In the genomic region with DNA sequence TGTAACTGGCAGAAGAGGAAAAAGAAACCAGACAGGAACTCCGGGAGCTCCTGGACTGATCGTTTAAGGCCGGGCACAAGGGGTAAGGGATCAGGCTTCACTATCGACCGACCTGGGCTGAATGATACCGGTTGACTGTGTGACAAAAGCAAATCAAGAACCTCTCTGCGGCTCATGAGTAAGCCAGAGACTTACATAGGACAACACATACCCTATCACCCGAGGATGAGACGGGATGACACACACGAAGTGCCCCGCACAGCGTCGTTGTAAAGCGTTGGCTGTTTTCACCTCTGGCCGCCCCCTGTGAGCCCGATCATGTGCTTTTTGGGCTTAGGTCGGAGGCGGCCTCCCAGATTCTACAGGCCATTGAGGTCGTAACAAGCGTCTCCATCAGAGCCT, we compare ENCODE assay signal across 1 cellular context.
TF ChIP-seq lines count a peak whose summit lies in the region.

No MANE protein-coding gene starts in this region.

TF ChIP-seq in HEK293, 187 proteins besides CTCF, POLR2A, EP300 and RAD21 (continued from another document):
- TF ChIP-seq, protein P1, sequence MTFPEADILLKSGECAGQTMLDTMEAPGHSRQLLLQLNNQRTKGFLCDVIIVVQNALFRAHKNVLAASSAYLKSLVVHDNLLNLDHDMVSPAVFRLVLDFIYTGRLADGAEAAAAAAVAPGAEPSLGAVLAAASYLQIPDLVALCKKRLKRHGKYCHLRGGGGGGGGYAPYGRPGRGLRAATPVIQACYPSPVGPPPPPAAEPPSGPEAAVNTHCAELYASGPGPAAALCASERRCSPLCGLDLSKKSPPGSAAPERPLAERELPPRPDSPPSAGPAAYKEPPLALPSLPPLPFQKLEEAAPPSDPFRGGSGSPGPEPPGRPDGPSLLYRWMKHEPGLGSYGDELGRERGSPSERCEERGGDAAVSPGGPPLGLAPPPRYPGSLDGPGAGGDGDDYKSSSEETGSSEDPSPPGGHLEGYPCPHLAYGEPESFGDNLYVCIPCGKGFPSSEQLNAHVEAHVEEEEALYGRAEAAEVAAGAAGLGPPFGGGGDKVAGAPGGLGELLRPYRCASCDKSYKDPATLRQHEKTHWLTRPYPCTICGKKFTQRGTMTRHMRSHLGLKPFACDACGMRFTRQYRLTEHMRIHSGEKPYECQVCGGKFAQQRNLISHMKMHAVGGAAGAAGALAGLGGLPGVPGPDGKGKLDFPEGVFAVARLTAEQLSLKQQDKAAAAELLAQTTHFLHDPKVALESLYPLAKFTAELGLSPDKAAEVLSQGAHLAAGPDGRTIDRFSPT (tag by site-specific recombination; IDR thresholded peaks at IDR 0.05): 0 out of 2 replicates have a peak, but pooled peaks have one; percentile 21
- TF ChIP-seq, protein P2, sequence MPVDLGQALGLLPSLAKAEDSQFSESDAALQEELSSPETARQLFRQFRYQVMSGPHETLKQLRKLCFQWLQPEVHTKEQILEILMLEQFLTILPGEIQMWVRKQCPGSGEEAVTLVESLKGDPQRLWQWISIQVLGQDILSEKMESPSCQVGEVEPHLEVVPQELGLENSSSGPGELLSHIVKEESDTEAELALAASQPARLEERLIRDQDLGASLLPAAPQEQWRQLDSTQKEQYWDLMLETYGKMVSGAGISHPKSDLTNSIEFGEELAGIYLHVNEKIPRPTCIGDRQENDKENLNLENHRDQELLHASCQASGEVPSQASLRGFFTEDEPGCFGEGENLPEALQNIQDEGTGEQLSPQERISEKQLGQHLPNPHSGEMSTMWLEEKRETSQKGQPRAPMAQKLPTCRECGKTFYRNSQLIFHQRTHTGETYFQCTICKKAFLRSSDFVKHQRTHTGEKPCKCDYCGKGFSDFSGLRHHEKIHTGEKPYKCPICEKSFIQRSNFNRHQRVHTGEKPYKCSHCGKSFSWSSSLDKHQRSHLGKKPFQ (tag by site-specific recombination; IDR thresholded peaks at IDR 0.05): no peak
- TF ChIP-seq ZNF398 (tag by site-specific recombination; IDR thresholded peaks at IDR 0.05): no peak
- TF ChIP-seq ZNF302 (tag by site-specific recombination; IDR thresholded peaks at IDR 0.05; ENCODE audit: low read depth): no peak
- no peak for TF ChIP-seq WT1 (tag by site-specific recombination; IDR thresholded peaks at IDR 0.05)
- TF ChIP-seq ZNF768 (tag by site-specific recombination; IDR thresholded peaks at IDR 0.05): no peak
- no peak for TF ChIP-seq KLF1 (tag by site-specific recombination; IDR thresholded peaks at IDR 0.05)
- no peak for TF ChIP-seq ZNF169 (tag by site-specific recombination; IDR thresholded peaks at IDR 0.05)
